11 cellular contexts compared by ENCODE assay signal in the genomic region with DNA sequence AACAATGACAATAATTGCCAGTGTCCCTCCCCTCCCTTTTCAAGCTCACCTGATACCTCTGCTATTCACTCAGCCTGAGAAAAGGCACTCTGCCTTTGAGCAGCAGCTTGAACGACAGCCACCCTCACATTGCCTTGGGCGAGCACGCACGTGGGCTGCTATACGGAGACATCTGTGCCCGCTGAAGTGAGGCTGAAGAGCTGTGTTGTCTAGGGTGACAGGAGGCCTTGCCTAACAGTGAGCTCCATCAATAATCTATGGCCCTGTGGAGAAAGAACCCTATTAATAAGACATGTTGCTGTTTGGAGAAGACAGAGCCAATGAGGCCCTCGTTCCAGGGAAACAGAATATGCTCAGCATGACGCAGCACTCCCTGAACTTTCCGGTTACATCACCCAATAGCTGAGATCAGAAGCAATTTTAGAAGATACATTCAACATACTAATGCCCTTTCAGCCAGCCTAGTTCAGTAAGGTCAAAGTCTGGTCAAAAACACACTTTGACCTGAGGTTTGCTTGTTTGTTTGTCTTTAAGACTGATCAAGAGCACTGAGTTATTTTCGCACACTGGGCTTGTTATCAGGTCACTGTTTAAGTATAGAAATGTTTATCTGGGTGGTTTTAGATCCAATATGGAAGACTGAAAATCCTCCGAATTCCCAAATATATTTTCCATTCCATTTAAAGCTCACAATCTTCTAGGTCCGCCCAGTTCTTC. TPM values are rescaled to one million over a fixed set of nuclear protein-coding genes. Genes with fewer than 3 reads are reported as not detected.
DNase-seq lines count a peak whose midpoint lies in the region; ATAC-seq and TF ChIP-seq lines count a peak whose summit lies in the region.
"Had no signal": no experiment of that assay in that cellular context is flagged by ENCODE, and none has a peak within 500 bp of the region (broad histone marks: within the 10 kb centered on the region; RNA-seq: fewer than 3 reads in every experiment).

No MANE protein-coding gene starts in this region.

- intact Hi-C loops in Panc1 (cut with micrococcal nuclease; ENCODE audit: unreplicated experiment), result no loop called here

- H3K4me3 ChIP-seq in GM23338, result no peak overlapping the region
- H3K4me3 ChIP-seq in Panc1 (ENCODE audit: low read depth in 2 of 2, low read length in 2 of 2), result no peak overlapping the region
- H3K4me3 ChIP-seq: upper lobe of left lung had no signal

- no TSS peak for BruUV-seq in Panc1 (replicated peaks; lab: Mats Ljungman, UMichigan)

- H3K4me1 Mint-ChIP-seq in GM23338 (peaks cover 4% of the 10 kb centered on the region; the same call in 2 of the 3 replicates), neural crest cell (peaks cover 19% of the 10 kb centered on the region)

- POLR2A ChIA-PET in Panc1 (lab: Charles Lee), result no interaction called here

- H3F3A ChIP-seq in GM23338 (replicated peaks; ENCODE audit: low read depth), result no peaks in the 10 kb centered on the region

- peak overlapping the region; percentile 87; the same call in 1 of the 2 replicates for H2AFZ ChIP-seq in GM23338

- no peaks in the 10 kb centered on the region for H4K20me1 ChIP-seq in GM23338 (replicated peaks; ENCODE audit: insufficient read depth)

- H3K27me3 ChIP-seq in GM23338 (ENCODE audit: insufficient read depth), result no peaks in the 10 kb centered on the region
- H3K27me3 ChIP-seq in Panc1 (ENCODE audit: control insufficient read depth, insufficient read depth, low read length), result no peaks in the 10 kb centered on the region
- H3K27me3 ChIP-seq: upper lobe of left lung had no signal

- in situ Hi-C loops in Panc1 (cut with HindIII; ENCODE audit: low pct_unique_long_range_greater_than_20kb, low sequenced_read_pairs), result no loop called here

- H3K36me3 Mint-ChIP-seq in GM23338 (ENCODE audit: low read depth) (no peaks in the 10 kb centered on the region; the same call in 2 of the 3 replicates), neural crest cell (ENCODE audit: low read depth) (no peaks in the 10 kb centered on the region)

- H3K4me1 ChIP-seq in GM23338 (ENCODE audit: insufficient read depth) (no peaks in the 10 kb centered on the region), Panc1 (ENCODE audit: control insufficient read depth, insufficient read depth, low read length) (0 out of 2 replicates have a peak, but pooled peaks cover 2% of the 10 kb centered on the region)
- H3K4me1 ChIP-seq: upper lobe of left lung had no signal

- ATAC-seq in GM23338 (peak; percentile 45), Panc1 (no peak), HG02571 (IDR thresholded peaks at IDR 0.05; ENCODE audit: unreplicated experiment) (no peak), GM19463 (IDR thresholded peaks at IDR 0.05; ENCODE audit: unreplicated experiment) (no peak)
- ATAC-seq: activated T-cell treated with anti-CD3 and anti-CD28 coated beads, Interleukin-2, amount 50 U/mL, for 72 hours had no signal

- H3K9me3 ChIP-seq in Panc1 (ENCODE audit: control insufficient read depth, insufficient read depth, low read depth, low read length), result no peaks in the 10 kb centered on the region
- H3K9me3 ChIP-seq: upper lobe of left lung had no signal

- H3K9me3 Mint-ChIP-seq in GM23338 (peaks cover 4% of the 10 kb centered on the region; the same call in 2 of the 3 replicates), neural crest cell (no peaks in the 10 kb centered on the region)

- no peaks in the 10 kb centered on the region for H3K9me2 ChIP-seq in GM23338 (ENCODE audit: insufficient read depth)

- H3K27ac ChIP-seq in GM23338 (ENCODE audit: low read depth), result no peak overlapping the region
- H3K27ac ChIP-seq in Panc1 (ENCODE audit: low read length), result no peak overlapping the region
- H3K27ac ChIP-seq: upper lobe of left lung, VCaP had no signal

- CTCF ChIA-PET in Panc1 (lab: Charles Lee), result no interaction called here

- no peak for TF ChIP-seq CTCF in GM23338 (conservative IDR thresholded peaks at IDR 0.05; ENCODE audit: low read depth in 2 of 2)
- TF ChIP-seq CTCF in Panc1 (IDR thresholded peaks at IDR 0.05), result no peak
- TF ChIP-seq CTCF in neural crest cell (conservative IDR thresholded peaks at IDR 0.05), result no peak

- peaks cover 2% of the 10 kb centered on the region for H3K27me3 Mint-ChIP-seq in GM23338 (ENCODE audit: insufficient read depth, low read depth, poor library complexity)
- H3K27me3 Mint-ChIP-seq in neural crest cell (ENCODE audit: low read depth), result no peaks in the 10 kb centered on the region

- peak overlapping the region; percentile 3; the same call in 1 of the 2 replicates for H3K27ac Mint-ChIP-seq in GM23338
- peak overlapping the region; percentile 13 for H3K27ac Mint-ChIP-seq in neural crest cell (ENCODE audit: unreplicated experiment)
- H3K27ac Mint-ChIP-seq: activated T-cell treated with anti-CD3 and anti-CD28 coated beads, Interleukin-2, amount 50 U/mL, for 72 hours had no signal

- no peak overlapping the region for H3K4me3 Mint-ChIP-seq in GM23338
- H3K4me3 Mint-ChIP-seq in neural crest cell, result no peak overlapping the region
- H3K4me3 Mint-ChIP-seq: activated T-cell treated with anti-CD3 and anti-CD28 coated beads, Interleukin-2, amount 50 U/mL, for 72 hours had no signal

- no peaks in the 10 kb centered on the region for H3K79me2 ChIP-seq in GM23338 (replicated peaks; ENCODE audit: insufficient read depth)

- H3K4me2 ChIP-seq in GM23338, result no peak overlapping the region

- H3K36me3 ChIP-seq in GM23338 (ENCODE audit: insufficient read depth), result no peaks in the 10 kb centered on the region
- no peaks in the 10 kb centered on the region for H3K36me3 ChIP-seq in Panc1 (ENCODE audit: control insufficient read depth, insufficient read depth, low read length)
- H3K36me3 ChIP-seq: upper lobe of left lung had no signal

- DNase-seq in GM23338 (ENCODE audit: low spot score) (no peak), Panc1 (ENCODE audit: low read depth, low spot score) (peak; percentile 17), fibroblast of the conjunctiva (ENCODE audit: low read depth) (peak; percentile 8), neural crest cell (ENCODE audit: low read depth, low spot score) (no peak)
- no peak for DNase-seq in activated naive CD4-positive, alpha-beta T cell (lab: John Stamatoyannopoulos, UW)
- no peak for DNase-seq in NK-92 treated with Interleukin-12 subunit alpha and Interleukin-12 subunit beta, amount 100 ng/mL, for 24 hours (lab: John Stamatoyannopoulos, UW)
- DNase-seq: activated T-cell treated with anti-CD3 and anti-CD28 coated beads, Interleukin-2, amount 50 U/mL, for 72 hours had no signal

TF ChIP-seq in GM23338, 12 proteins besides CTCF, POLR2A, EP300 and RAD21:
- TF ChIP-seq, protein P1, sequence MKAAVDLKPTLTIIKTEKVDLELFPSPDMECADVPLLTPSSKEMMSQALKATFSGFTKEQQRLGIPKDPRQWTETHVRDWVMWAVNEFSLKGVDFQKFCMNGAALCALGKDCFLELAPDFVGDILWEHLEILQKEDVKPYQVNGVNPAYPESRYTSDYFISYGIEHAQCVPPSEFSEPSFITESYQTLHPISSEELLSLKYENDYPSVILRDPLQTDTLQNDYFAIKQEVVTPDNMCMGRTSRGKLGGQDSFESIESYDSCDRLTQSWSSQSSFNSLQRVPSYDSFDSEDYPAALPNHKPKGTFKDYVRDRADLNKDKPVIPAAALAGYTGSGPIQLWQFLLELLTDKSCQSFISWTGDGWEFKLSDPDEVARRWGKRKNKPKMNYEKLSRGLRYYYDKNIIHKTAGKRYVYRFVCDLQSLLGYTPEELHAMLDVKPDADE (IDR thresholded peaks at IDR 0.05), result no peak

RNA-seq across cellular contexts. Expression of gene RBM24, which starts 30.6 kb away (rescaled TPM):
- 0.58 and 1.3 TPM in 2 replicates for total RNA-seq in GM23338 (2014; rRNA removed; shearing (Covaris generic))
- polyA plus RNA-seq in GM23338 (2016; fragmentation: Nextera tagmentation; extraction: Ambion mirVana), result 0.27 and 0.96 TPM in 2 replicates
- total RNA-seq in Panc1 (2021; ENCODE audit: unreplicated experiment), result 23.0 TPM
- polyA plus RNA-seq in Panc1 (2012; ENCODE audit: insufficient read length), result 14.1 TPM
- 3.4 and 4.0 TPM in 2 replicates for total RNA-seq in neural crest cell
- total RNA-seq: activated T-cell treated with anti-CD3 and anti-CD28 coated beads, Interleukin-2, amount 50 U/mL, for 72 hours had no signal

Comparison
In these comparisons a context has a peak if more than half of its experiments do, and no peak if none do; other contexts are left out.
1. DNase-seq: peak in Panc1 (single experiment) and fibroblast of the conjunctiva (single experiment); none in GM23338 (single experiment), neural crest cell (single experiment), activated naive CD4-positive, alpha-beta T cell (0 of 4) and NK-92 treated with Interleukin-12 subunit alpha and Interleukin-12 subunit beta, amount 100 ng/mL, for 24 hours (single experiment).